ENCODE assay signal across 15 cellular contexts in the genomic region with DNA sequence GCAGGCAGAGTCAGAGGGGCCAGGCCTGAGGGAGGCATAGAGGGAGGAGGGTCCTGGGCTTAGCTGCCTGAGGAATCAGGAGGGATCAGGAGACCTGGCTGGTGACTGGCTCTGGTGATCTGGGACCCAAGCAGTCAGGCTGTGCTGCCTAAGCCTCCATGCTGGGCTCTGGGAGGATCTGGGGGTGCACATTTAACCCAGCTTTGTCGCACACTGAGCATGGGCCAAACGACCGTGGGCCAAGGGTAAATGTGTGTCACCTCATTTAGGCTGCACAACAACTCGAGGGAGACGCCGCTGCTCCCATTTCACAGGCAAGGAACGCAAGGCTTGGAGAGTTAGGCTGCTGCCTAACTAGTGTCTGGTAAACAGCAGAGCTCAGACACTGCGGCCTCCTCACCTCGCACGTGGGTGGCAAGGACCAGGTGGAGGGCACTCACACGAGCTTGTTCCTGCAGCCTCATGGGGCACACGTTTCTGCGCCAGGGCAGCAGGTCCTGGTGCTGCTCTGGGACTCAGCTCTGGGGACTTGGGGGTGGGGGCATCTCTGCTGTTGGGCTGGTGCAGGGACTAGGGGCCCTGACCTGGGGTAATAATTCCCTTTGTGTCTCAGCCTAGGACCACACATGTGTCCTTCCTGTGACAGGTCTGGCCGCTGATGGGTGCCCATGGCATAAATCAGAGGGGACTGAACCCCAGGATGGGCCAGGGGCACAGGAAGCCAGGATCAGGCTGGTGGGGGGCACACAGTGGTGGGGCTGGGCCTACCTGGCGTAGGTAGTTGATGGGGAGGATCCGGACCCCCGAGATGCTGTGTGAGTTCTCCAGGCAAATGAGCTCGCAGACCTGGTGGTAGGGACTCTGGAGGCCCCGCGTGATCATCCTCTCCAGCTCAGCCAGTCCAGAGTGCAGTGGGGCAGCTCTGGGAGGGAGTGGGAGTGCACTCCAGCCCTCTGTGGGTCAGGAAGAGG. TPM values are rescaled to one million over a fixed set of nuclear protein-coding genes. Genes with fewer than 3 reads are reported as not detected.
DNase-seq lines count a peak whose midpoint lies in the region; TF ChIP-seq lines count a peak whose summit lies in the region.
"Had no signal": no experiment of that assay in that cellular context is flagged by ENCODE, and none has a peak within 500 bp of the region (broad histone marks: within the 10 kb centered on the region; RNA-seq: fewer than 3 reads in every experiment).

No MANE protein-coding gene starts in this region.

- H3K79me1 ChIP-seq in neuronal stem cell (ENCODE audit: low read depth, low read length), result peaks cover 5% of the 10 kb centered on the region

- peaks cover 31 to 48% (median 38%) of the 10 kb centered on the region in 10 experiments for H3K4me1 ChIP-seq in BLaER1 treated with 17β-estradiol and CSF1 and Interleukin-3, amounts not matched to agents 10 nM and 100 nM
- H3K4me1 ChIP-seq in MM.1S (ENCODE audit: low read length) (peaks cover 29% of the 10 kb centered on the region), neuronal stem cell (ENCODE audit: control insufficient read depth in 2 of 2, insufficient read depth in 1 of 2, low read depth in 1 of 2, low read length in 2 of 2) (peaks cover 7 to 18% of the 10 kb centered on the region in 2 donors)

- H3K4me2 ChIP-seq in BLaER1 treated with 17β-estradiol and CSF1 and Interleukin-3, amounts not matched to agents 10 nM and 100 nM, result peak overlapping the region in 9 of 11 experiments; percentile 34 to 93 (median 57); a peak in 18 of 22 replicates
- H3K4me2 ChIP-seq in MM.1S (ENCODE audit: low read depth, low read length) (peak overlapping the region; percentile 76; the same call in 1 of the 2 replicates), neuronal stem cell (ENCODE audit: insufficient read depth, low read length, poor library complexity, severe bottlenecking) (no peak overlapping the region)

- peak overlapping the region; percentile 50 for H3K27ac Mint-ChIP-seq in dendritic cell treated with granulocyte-macrophage colony-stimulating factor and Interleukin-4, amounts not matched to agents 40 ng/mL and 50 ng/mL, for 4 days
- H3K27ac Mint-ChIP-seq: activated CD8-positive, alpha-beta memory T cell treated with anti-CD3 and anti-CD28 coated beads, Interleukin-2, amount 10 ng/mL, durations not matched to agents 7 days and 5 days; immature natural killer cell had no signal

- no peaks in the 10 kb centered on the region for H3K36me3 Mint-ChIP-seq in dendritic cell treated with granulocyte-macrophage colony-stimulating factor and Interleukin-4, amounts not matched to agents 40 ng/mL and 50 ng/mL, for 4 days (ENCODE audit: low read depth)
- H3K36me3 Mint-ChIP-seq: activated CD8-positive, alpha-beta memory T cell treated with anti-CD3 and anti-CD28 coated beads, Interleukin-2, amount 10 ng/mL, durations not matched to agents 7 days and 5 days; IgD-negative memory B cell had no signal

- no CpG with 5 or more reads among the region's 20 CpGs for WGBS in neuronal stem cell (ENCODE audit: extremely low coverage in 2 of 2, insufficient read length in 2 of 2, insufficient replicate concordance in 1 of 2), 2 donors

- H3K27me3 Mint-ChIP-seq in dendritic cell treated with granulocyte-macrophage colony-stimulating factor and Interleukin-4, amounts not matched to agents 40 ng/mL and 50 ng/mL, for 4 days, result peaks cover 23% of the 10 kb centered on the region
- H3K27me3 Mint-ChIP-seq: effector memory CD8-positive, alpha-beta T cell had no signal

- no peak overlapping the region for H3K4ac ChIP-seq in neuronal stem cell (ENCODE audit: low read length)

- peak overlapping the region; percentile 35 for H2BK120ac ChIP-seq in neuronal stem cell (ENCODE audit: low read depth, low read length)

- peak overlapping the region; percentile 90 for H3K18ac ChIP-seq in neuronal stem cell (ENCODE audit: low read length)

- no peak for DNase-seq in MM.1S
- DNase-seq in neuronal stem cell (ENCODE audit: low spot score), result no peak
- no peak for DNase-seq in AG08395 (ENCODE audit: low spot score)
- DNase-seq in EL, result no peak
- no peak for DNase-seq in NCI-H2107 (lab: John Stamatoyannopoulos, UW)
- DNase-seq in NCI-H1417 treated with DMSO at 0.1 percent for 48 hours (lab: John Stamatoyannopoulos, UW), result no peak

- H3K36me3 ChIP-seq in BLaER1 treated with 17β-estradiol and CSF1 and Interleukin-3, amounts not matched to agents 10 nM and 100 nM, result no peaks in the 10 kb centered on the region
- H3K36me3 ChIP-seq in MM.1S (replicated peaks; ENCODE audit: insufficient read depth, low read length) (no peaks in the 10 kb centered on the region), neuronal stem cell (replicated peaks in 1 of 2; ENCODE audit: control insufficient read depth in 2 of 2, insufficient read depth in 2 of 2, low read length in 2 of 2) (no peaks in the 10 kb centered on the region)

- peak overlapping the region; percentile 9 for H3K14ac ChIP-seq in neuronal stem cell (ENCODE audit: low read length)

- H3K79me2 ChIP-seq in MM.1S (ENCODE audit: low read length), result no peaks in the 10 kb centered on the region

- peak overlapping the region; percentile 66 for H2BK15ac ChIP-seq in neuronal stem cell (ENCODE audit: low read length)

- TF ChIP-seq CTCF in MM.1S (IDR thresholded peaks at IDR 0.05; ENCODE audit: low read length), result no peak

- H3K9me2 ChIP-seq in MM.1S (replicated peaks; ENCODE audit: insufficient read depth, low read length), result no peaks in the 10 kb centered on the region

- no peaks in the 10 kb centered on the region for H3K9me3 Mint-ChIP-seq in dendritic cell treated with granulocyte-macrophage colony-stimulating factor and Interleukin-4, amounts not matched to agents 40 ng/mL and 50 ng/mL, for 4 days
- H3K9me3 Mint-ChIP-seq: effector memory CD8-positive, alpha-beta T cell; immature natural killer cell had no signal

- peaks cover 29% of the 10 kb centered on the region for H3F3A ChIP-seq in MM.1S (ENCODE audit: insufficient read depth, low read length)

- H3K23ac ChIP-seq in neuronal stem cell (ENCODE audit: low read depth, low read length, poor library complexity), result peak overlapping the region; percentile 88

- intact Hi-C loops in dendritic cell treated with granulocyte-macrophage colony-stimulating factor and Interleukin-4, amounts not matched to agents 40 ng/mL and 50 ng/mL, for 4 days (cut with micrococcal nuclease), result loop anchor here (2.0 to 10.0 kb wide), 4 partner anchors 137 to 233 kb away; no protein-coding TSS in a partner anchor

- H2AFZ ChIP-seq in MM.1S (ENCODE audit: low read length), result no peak overlapping the region
- H2AFZ ChIP-seq in neuronal stem cell (ENCODE audit: low read length), result peak overlapping the region; percentile 32

- peak overlapping the region; percentile 68 for H2BK5ac ChIP-seq in neuronal stem cell (ENCODE audit: low read length)

- H3K9me3 ChIP-seq in BLaER1 treated with 17β-estradiol and CSF1 and Interleukin-3, amounts not matched to agents 10 nM and 100 nM (replicated peaks in 1 of 11), result peaks cover 0 to 11% (median 5%) of the 10 kb centered on the region in 11 experiments; a peak in 8 of 22 replicates
- H3K9me3 ChIP-seq in MM.1S (replicated peaks; ENCODE audit: insufficient read depth, low read length) (no peaks in the 10 kb centered on the region), neuronal stem cell (replicated peaks in 1 of 2; ENCODE audit: control insufficient read depth in 2 of 2, insufficient read depth in 1 of 2, low read depth in 1 of 2, low read length in 2 of 2) (peaks cover 0 to 2% of the 10 kb centered on the region in 2 donors)
- H3K9me3 ChIP-seq: SJSA1 had no signal

- H4K8ac ChIP-seq in neuronal stem cell (ENCODE audit: low read depth, low read length), result no peak overlapping the region

- H3K4me3 ChIP-seq in BLaER1 treated with 17β-estradiol and CSF1 and Interleukin-3, amounts not matched to agents 10 nM and 100 nM, result no peak overlapping the region
- H3K4me3 ChIP-seq in MM.1S (ENCODE audit: low read length) (no peak overlapping the region), neuronal stem cell (ENCODE audit: low read length in 2 of 2) (peak overlapping the region in 1 of 2 donors; percentile 19)
- H3K4me3 ChIP-seq: lung, SJSA1 had no signal

- no peaks in the 10 kb centered on the region for H4K20me1 ChIP-seq in BLaER1 treated with 17β-estradiol and CSF1 and Interleukin-3, amounts not matched to agents 10 nM and 100 nM
- no peaks in the 10 kb centered on the region for H4K20me1 ChIP-seq in MM.1S (ENCODE audit: insufficient read depth, low read length)

- H3K4me1 Mint-ChIP-seq in dendritic cell treated with granulocyte-macrophage colony-stimulating factor and Interleukin-4, amounts not matched to agents 40 ng/mL and 50 ng/mL, for 4 days (ENCODE audit: low read depth), result peaks cover 45% of the 10 kb centered on the region

- H4K91ac ChIP-seq in neuronal stem cell (ENCODE audit: low read depth, low read length, poor library complexity), result peak overlapping the region; percentile 9

- H3K27ac ChIP-seq in BLaER1 treated with 17β-estradiol and CSF1 and Interleukin-3, amounts not matched to agents 10 nM and 100 nM, result 0 out of 22 replicates have a peak overlapping the region, but pooled peaks of 1 of the 11 experiments have one; percentile 20
- H3K27ac ChIP-seq in MM.1S (ENCODE audit: low read length) (no peak overlapping the region), neuronal stem cell (replicated peaks; ENCODE audit: low read length) (no peak overlapping the region)
- H3K27ac ChIP-seq: SJSA1 had no signal

- H2BK12ac ChIP-seq in neuronal stem cell (ENCODE audit: low read length), result peak overlapping the region; percentile 68

- H2AK5ac ChIP-seq in neuronal stem cell (ENCODE audit: low read depth, low read length), result peak overlapping the region; percentile 97

- 0 out of 22 replicates have a peak overlapping the region, but pooled peaks of 1 of the 11 experiments have one; percentile 10 for H3K9ac ChIP-seq in BLaER1 treated with 17β-estradiol and CSF1 and Interleukin-3, amounts not matched to agents 10 nM and 100 nM
- no peak overlapping the region for H3K9ac ChIP-seq in MM.1S (ENCODE audit: low read length)
- peak overlapping the region; percentile 85 for H3K9ac ChIP-seq in neuronal stem cell (ENCODE audit: low read depth, low read length, poor library complexity)

- H3K4me3 Mint-ChIP-seq in dendritic cell treated with granulocyte-macrophage colony-stimulating factor and Interleukin-4, amounts not matched to agents 40 ng/mL and 50 ng/mL, for 4 days, result no peak overlapping the region
- H3K4me3 Mint-ChIP-seq: activated CD8-positive, alpha-beta memory T cell treated with anti-CD3 and anti-CD28 coated beads, Interleukin-2, amount 10 ng/mL, durations not matched to agents 7 days and 5 days had no signal

- peaks cover 0 to 5% (median 0%) of the 10 kb centered on the region in 11 experiments; a peak in 7 of 22 replicates for H3K27me3 ChIP-seq in BLaER1 treated with 17β-estradiol and CSF1 and Interleukin-3, amounts not matched to agents 10 nM and 100 nM
- no peaks in the 10 kb centered on the region for H3K27me3 ChIP-seq in MM.1S (replicated peaks; ENCODE audit: insufficient read depth, low read length)
- no peaks in the 10 kb centered on the region for H3K27me3 ChIP-seq in neuronal stem cell (ENCODE audit: control insufficient read depth in 3 of 3, insufficient read depth in 3 of 3, low read depth in 1 of 3, low read length in 3 of 3)
- H3K27me3 ChIP-seq: SJSA1 had no signal

RNA-seq across cellular contexts. Expression of a gene that starts 18.7 kb away (rescaled TPM):
- not detected for polyA plus RNA-seq in neuronal stem cell (2013, experiment 1 of 2)
- polyA plus RNA-seq in neuronal stem cell (2013, experiment 2 of 2), result not detected
- polyA plus RNA-seq: fibroblast of lung, IgD-negative memory B cell, immature natural killer cell had no signal

RNA-seq across cellular contexts. Expression of a gene that starts 36.1 kb away (rescaled TPM):
- 118 TPM for polyA plus RNA-seq in neuronal stem cell (2013, experiment 1 of 2)
- 125 TPM for polyA plus RNA-seq in neuronal stem cell (2013, experiment 2 of 2)
